ENCODE assay signal across 8 cellular contexts in genomic region chr1:66300986-66301451, GRCh38.
DNase-seq lines count a peak whose midpoint lies in the region; ATAC-seq and TF ChIP-seq lines count a peak whose summit lies in the region.

No MANE protein-coding gene starts in this region.

- TF ChIP-seq CTCF in heart right ventricle (IDR thresholded peaks at IDR 0.05), result no peak

- in situ Hi-C loops in Caki2 (cut with HindIII; ENCODE audit: low pct_unique_long_range_greater_than_20kb, low sequenced_read_pairs), result no loop called here

- peaks cover 31% of the 10 kb centered on the region for H3K4me1 Mint-ChIP-seq in activated CD4-positive, alpha-beta T cell treated with anti-CD3 and anti-CD28 coated beads, Interleukin-2, amount 10 ng/mL, durations not matched to agents 24 days and 14 days

- H3K27me3 Mint-ChIP-seq in activated CD4-positive, alpha-beta T cell treated with anti-CD3 and anti-CD28 coated beads, Interleukin-2, amount 10 ng/mL, durations not matched to agents 24 days and 14 days, result no peaks in the 10 kb centered on the region

- peak; percentile 24 for DNase-seq in Caki2 (ENCODE audit: low read depth)
- DNase-seq in activated CD4-positive, alpha-beta T cell treated with anti-CD3 and anti-CD28 coated beads, Interleukin-2, amount 10 ng/mL, durations not matched to agents 24 days and 14 days, result peak; percentile 80
- no peak for DNase-seq in heart right ventricle
- DNase-seq in stromal cell of bone marrow (ENCODE audit: low read depth), result peak; percentile 61
- no peak for DNase-seq in NCI-H187 treated with DMSO at 0.1 percent for 48 hours (lab: John Stamatoyannopoulos, UW)
- no peak for DNase-seq in DMS79 treated with DMSO at 0.1 percent for 48 hours (lab: John Stamatoyannopoulos, UW)

- peak overlapping the region; percentile 82 for H3K27ac Mint-ChIP-seq in activated CD4-positive, alpha-beta T cell treated with anti-CD3 and anti-CD28 coated beads, Interleukin-2, amount 10 ng/mL, durations not matched to agents 24 days and 14 days

- ATAC-seq in GM19467 (IDR thresholded peaks at IDR 0.05; ENCODE audit: unreplicated experiment) (peak; percentile 84), HG03460 (IDR thresholded peaks at IDR 0.05; ENCODE audit: unreplicated experiment) (peak; percentile 76), heart right ventricle (peak in 7 of 8 donors; percentile 46 to 85 (median 68))

- peak overlapping the region in 5 of 10 donors; percentile 10 to 34 (median 27) for H3K4me3 ChIP-seq in heart right ventricle

- no peaks in the 10 kb centered on the region for H3K27me3 ChIP-seq in heart right ventricle

- peak overlapping the region; percentile 76 for H3K4me3 Mint-ChIP-seq in activated CD4-positive, alpha-beta T cell treated with anti-CD3 and anti-CD28 coated beads, Interleukin-2, amount 10 ng/mL, durations not matched to agents 24 days and 14 days

- H3K4me1 ChIP-seq in heart right ventricle, result peaks cover 0 to 39% (median 5%) of the 10 kb centered on the region in 9 donors

- WGBS in heart right ventricle, 2 donors, result 40 to 52% methylated on average over 4 of the region's 4 CpGs

- H3K36me3 ChIP-seq in heart right ventricle, result no peaks in the 10 kb centered on the region

- no peaks in the 10 kb centered on the region for H3K9me3 Mint-ChIP-seq in activated CD4-positive, alpha-beta T cell treated with anti-CD3 and anti-CD28 coated beads, Interleukin-2, amount 10 ng/mL, durations not matched to agents 24 days and 14 days

- intact Hi-C loops in activated CD4-positive, alpha-beta T cell treated with anti-CD3 and anti-CD28 coated beads, Interleukin-2, amount 10 ng/mL, durations not matched to agents 24 days and 14 days (cut with micrococcal nuclease), result loop anchor here (1.0 kb wide), 5 partner anchors 8 to 73 kb away; no protein-coding TSS in a partner anchor
- intact Hi-C loops in heart right ventricle (cut with DNase I), result no loop called here

- no peaks in the 10 kb centered on the region for H3K36me3 Mint-ChIP-seq in activated CD4-positive, alpha-beta T cell treated with anti-CD3 and anti-CD28 coated beads, Interleukin-2, amount 10 ng/mL, durations not matched to agents 24 days and 14 days (ENCODE audit: low read depth)

- H3K9me3 ChIP-seq in heart right ventricle, result no peaks in the 10 kb centered on the region

- peak overlapping the region in 8 of 10 donors; percentile 7 to 74 (median 48) for H3K27ac ChIP-seq in heart right ventricle

Comparison
In these comparisons a context has a peak if more than half of its experiments do, and no peak if none do; other contexts are left out.
1. DNase-seq: peak in Caki2 (single experiment), activated CD4-positive, alpha-beta T cell treated with anti-CD3 and anti-CD28 coated beads, Interleukin-2, amount 10 ng/mL, durations not matched to agents 24 days and 14 days (single experiment) and stromal cell of bone marrow (single experiment); none in heart right ventricle (0 of 2), NCI-H187 treated with DMSO at 0.1 percent for 48 hours (single experiment) and DMS79 treated with DMSO at 0.1 percent for 48 hours (single experiment).
2. Peak in every context shown above with its lines, with median percentiles within 50 percentile points of each other: ATAC-seq.